21 cellular contexts compared by ENCODE assay signal in genomic region chrX:31572396-31572795, GRCh38.
"Had no signal": no experiment of that assay in that cellular context is flagged by ENCODE, and none has a peak within 500 bp of the region (broad histone marks: within the 10 kb centered on the region; RNA-seq: fewer than 3 reads in every experiment).

No MANE protein-coding gene starts in this region.

- H3K36me3 ChIP-seq: ascending aorta, gastrocnemius medialis, left lung, thoracic aorta, uterus had no signal

- H3K9me3 ChIP-seq: ascending aorta, gastrocnemius medialis, left lung, thoracic aorta, uterus had no signal

- DNase-seq: activated CD4-positive, alpha-beta T cell treated with anti-CD3 and anti-CD28 coated beads for 4 hours; activated CD4-positive, alpha-beta T cell treated with anti-CD3 and anti-CD28 coated beads, Interleukin-2, amount 50 U/mL, for 4 hours; activated naive CD4-positive, alpha-beta T cell; activated T-cell treated with anti-CD3 and anti-CD28 coated beads for 4 hours; activated T-cell treated with anti-CD3 and anti-CD28 coated beads, Interleukin-2, amount 50 U/mL, for 72 hours; caudate nucleus; gastrocnemius medialis; glutamatergic neuron; left lung; mesendoderm; posterior cingulate gyrus; right cardiac atrium; stimulated activated CD4-positive, alpha-beta T cell treated with anti-CD3 and anti-CD28 coated beads, Interleukin-2, amount 100 ng/mL, for 48 hours; T-helper 9 cell; uterus had no signal

- H3K4me1 ChIP-seq: ascending aorta, gastrocnemius medialis, left lung, uterus had no signal

- H3K4me3 ChIP-seq: ascending aorta, gastrocnemius medialis, left lung, lung, thoracic aorta, uterus had no signal

- H3K27ac ChIP-seq: ascending aorta, gastrocnemius medialis, left lung, thoracic aorta, uterus, VCaP had no signal

- H3K27me3 ChIP-seq: ascending aorta, gastrocnemius medialis, uterus had no signal

- ATAC-seq: activated naive CD4-positive, alpha-beta T cell treated with anti-CD3 and anti-CD28 coated beads, Interleukin-2, amount 50 U/mL, for 72 hours; activated T-cell treated with anti-CD3 and anti-CD28 coated beads, Interleukin-2, amount 50 U/mL, for 72 hours; gastrocnemius medialis; left lung; natural killer cell treated with Interleukin-12 subunit alpha and Interleukin-12 subunit beta and Interleukin-15 and Interleukin-18, amount 100 ng/mL, for 72 hours; right cardiac atrium had no signal
